8 cellular contexts compared by ENCODE assay signal in genomic region chr1:113391643-113392271, GRCh38. TPM values are rescaled to one million over a fixed set of nuclear protein-coding genes. Genes with fewer than 3 reads are reported as not detected.
DNase-seq lines count a peak whose midpoint lies in the region; ATAC-seq and TF ChIP-seq lines count a peak whose summit lies in the region.

No MANE protein-coding gene starts in this region.

- H3K27me3 Mint-ChIP-seq in chondrocyte (ENCODE audit: low read depth) (no peaks in the 10 kb centered on the region), mesothelial cell of epicardium (ENCODE audit: low read depth) (no peaks in the 10 kb centered on the region)

- H4K20me1 ChIP-seq in OCI-LY7 (ENCODE audit: insufficient read depth, low read length): peaks cover 8% of the 10 kb centered on the region; the same call in 1 of the 2 replicates

- DNase-seq in activated CD8-positive, alpha-beta memory T cell treated with anti-CD3 and anti-CD28 coated beads for 24 hours: peak; percentile 57
- DNase-seq in activated CD8-positive, alpha-beta memory T cell treated with anti-CD3 and anti-CD28 coated beads, Interleukin-2, amount 50 U/mL, for 4 hours: no peak
- DNase-seq in OCI-LY7 (ENCODE audit: low spot score) (peak; percentile 10), chondrocyte (ENCODE audit: low spot score) (no peak), mesothelial cell of epicardium (ENCODE audit: low spot score in 2 of 2, unreplicated experiment in 2 of 2) (no peak), cortex of kidney (lab: John Stamatoyannopoulos, UW) (no peak)

- no peaks in the 10 kb centered on the region for H3K36me3 ChIP-seq in OCI-LY7 (ENCODE audit: insufficient read depth, low read length)

- H3K9me2 ChIP-seq in OCI-LY7 (ENCODE audit: insufficient read depth, low read length): no peaks in the 10 kb centered on the region

- H3K9me3 Mint-ChIP-seq in chondrocyte (ENCODE audit: low read depth): no peaks in the 10 kb centered on the region
- H3K9me3 Mint-ChIP-seq in mesothelial cell of epicardium: peaks cover 7% of the 10 kb centered on the region

- peak overlapping the region; percentile 88 for H3K4me2 ChIP-seq in OCI-LY7 (ENCODE audit: low read length)

- ATAC-seq in GM21723 (IDR thresholded peaks at IDR 0.05; ENCODE audit: unreplicated experiment): no peak
- ATAC-seq in GM21825 (IDR thresholded peaks at IDR 0.05; ENCODE audit: unreplicated experiment): no peak

- H3K4me1 Mint-ChIP-seq in chondrocyte (ENCODE audit: low read depth) (peaks cover 45% of the 10 kb centered on the region), mesothelial cell of epicardium (peaks cover 49% of the 10 kb centered on the region)

- peak overlapping the region; percentile 83 for H3K4me3 Mint-ChIP-seq in chondrocyte (ENCODE audit: unreplicated experiment)
- H3K4me3 Mint-ChIP-seq in mesothelial cell of epicardium: peak overlapping the region; percentile 79

- no peak overlapping the region; the same call in 1 of the 2 replicates for H2AFZ ChIP-seq in OCI-LY7 (ENCODE audit: low read length)

- H3K27ac Mint-ChIP-seq in chondrocyte (ENCODE audit: unreplicated experiment) (no peak overlapping the region), mesothelial cell of epicardium (peak overlapping the region; percentile 76)

- H3K79me2 ChIP-seq in OCI-LY7 (ENCODE audit: insufficient read depth, low read depth, low read length): no peaks in the 10 kb centered on the region

- intact Hi-C loops in OCI-LY7 (cut with micrococcal nuclease; ENCODE audit: unreplicated experiment): loop anchor here (10.0 kb wide), 1 partner anchor 247 kb away; no protein-coding TSS in a partner anchor

- no peaks in the 10 kb centered on the region for H3K36me3 Mint-ChIP-seq in chondrocyte (ENCODE audit: low read depth)
- peaks cover 4% of the 10 kb centered on the region for H3K36me3 Mint-ChIP-seq in mesothelial cell of epicardium

- CTCF ChIA-PET in OCI-LY7 (lab: Charles Lee; ENCODE audit: unreplicated experiment): no interaction called here

- H3K4me3 ChIP-seq in OCI-LY7 (ENCODE audit: low read depth, low read length, poor library complexity, severe bottlenecking): peak overlapping the region; percentile 85

- POLR2A ChIA-PET in OCI-LY7 (lab: Charles Lee): interaction anchor here (0.6 to 2.0 kb wide), 4 partner anchors 11 to 1666 kb away, joined by 3 to 12 read pairs (median 4); no protein-coding TSS in a partner anchor

- H3K9me3 ChIP-seq in OCI-LY7 (ENCODE audit: low read length): no peaks in the 10 kb centered on the region

- no peak for TF ChIP-seq CTCF in OCI-LY7 (conservative IDR thresholded peaks at IDR 0.05; ENCODE audit: low read length)
- TF ChIP-seq CTCF in chondrocyte (IDR thresholded peaks at IDR 0.05): no peak
- TF ChIP-seq CTCF in mesothelial cell of epicardium (IDR thresholded peaks at IDR 0.05; ENCODE audit: unreplicated experiment): no peak

- no TSS peak for BruUV-seq in OCI-LY7 (replicated peaks; lab: Mats Ljungman, UMichigan)

- no peak overlapping the region for H3K27ac ChIP-seq in OCI-LY7 (ENCODE audit: low read depth, low read length, poor library complexity, severe bottlenecking)

- peaks cover 18% of the 10 kb centered on the region for H3K4me1 ChIP-seq in OCI-LY7 (ENCODE audit: insufficient read depth, low read length, poor library complexity, severe bottlenecking)

RNA-seq across cellular contexts. Expression of gene MAGI3, which starts 1.4 kb away (rescaled TPM):
- 2.9 and 4.7 TPM in 2 replicates for total RNA-seq in OCI-LY7 (2014; rRNA removed; shearing (Covaris generic))
- total RNA-seq in OCI-LY7 (2022): 7.8 and 8.5 TPM in 2 replicates
- total RNA-seq in chondrocyte: 8.8 to 11.8 TPM (median 9.0 TPM) in 3 replicates
- total RNA-seq in mesothelial cell of epicardium: 26.5 to 28.7 TPM (median 27.6 TPM) in 3 replicates

Comparison
In these comparisons a context has a peak if more than half of its experiments do, and no peak if none do; other contexts are left out.
1. DNase-seq: peak in activated CD8-positive, alpha-beta memory T cell treated with anti-CD3 and anti-CD28 coated beads for 24 hours (single experiment) and OCI-LY7 (single experiment); none in activated CD8-positive, alpha-beta memory T cell treated with anti-CD3 and anti-CD28 coated beads, Interleukin-2, amount 50 U/mL, for 4 hours (single experiment), chondrocyte (single experiment), mesothelial cell of epicardium (0 of 2) and cortex of kidney (single experiment).